18 cellular contexts compared by ENCODE assay signal in genomic region chr9:105932276-105932675, GRCh38.
"Had no signal": no experiment of that assay in that cellular context is flagged by ENCODE, and none has a peak within 500 bp of the region (broad histone marks: within the 10 kb centered on the region; RNA-seq: fewer than 3 reads in every experiment).

No MANE protein-coding gene starts in this region.

- H3K27ac ChIP-seq: left ventricle myocardium inferior, neutrophil, right atrium auricular region, sigmoid colon, skin epidermis, thyroid gland had no signal

- H3K27ac Mint-ChIP-seq: naive thymus-derived CD4-positive, alpha-beta T cell; stimulated activated naive B cell treated with anti-CD40 and anti-IgM and Interleukin-4, amounts not matched to agents 10 μg/mL and 1 μg/mL and 100 μg/mL, for 72 hours; stimulated activated naive CD8-positive, alpha-beta T cell treated with anti-CD3 and anti-CD28 coated beads, Interleukin-15, amount 100 ng/mL, for 72 hours; type B pancreatic cell had no signal

- H3K36me3 Mint-ChIP-seq: naive thymus-derived CD4-positive, alpha-beta T cell; stimulated activated naive B cell treated with anti-CD40 and anti-IgM and Interleukin-4, amounts not matched to agents 10 μg/mL and 1 μg/mL and 100 μg/mL, for 72 hours; type B pancreatic cell had no signal

- H3K4me3 Mint-ChIP-seq: naive thymus-derived CD4-positive, alpha-beta T cell; stimulated activated naive B cell treated with anti-CD40 and anti-IgM and Interleukin-4, amounts not matched to agents 10 μg/mL and 1 μg/mL and 100 μg/mL, for 72 hours; stimulated activated naive CD8-positive, alpha-beta T cell treated with anti-CD3 and anti-CD28 coated beads, Interleukin-15, amount 100 ng/mL, for 72 hours; type B pancreatic cell had no signal

- DNase-seq: cortex of kidney; effector memory CD4-positive, alpha-beta T cell; left cardiac atrium; left ventricle myocardium inferior; mesendoderm; naive thymus-derived CD4-positive, alpha-beta T cell; posterior cingulate gyrus; sigmoid colon; stimulated activated CD4-positive, alpha-beta T cell treated with anti-CD3 and anti-CD28 coated beads, Interleukin-2, amount 100 ng/mL, for 24 hours; stimulated activated CD4-positive, alpha-beta T cell treated with anti-CD3 and anti-CD28 coated beads, Interleukin-4, amount 100 ng/mL, for 4 hours; stimulated activated naive B cell treated with anti-CD40 and anti-IgM and Interleukin-4, amounts not matched to agents 10 μg/mL and 1 μg/mL and 100 μg/mL, for 72 hours; stimulated activated naive CD8-positive, alpha-beta T cell treated with anti-CD3 and anti-CD28 coated beads, Interleukin-15, amount 100 ng/mL, for 72 hours; thyroid gland had no signal

- H3K27me3 ChIP-seq: neutrophil, right atrium auricular region, sigmoid colon, thyroid gland had no signal

- ATAC-seq: esophagus mucosa; left cardiac atrium; naive thymus-derived CD4-positive, alpha-beta T cell; stimulated activated naive B cell treated with anti-CD40 and anti-IgM and Interleukin-4, amounts not matched to agents 10 μg/mL and 1 μg/mL and 100 μg/mL, for 72 hours; stimulated activated naive CD8-positive, alpha-beta T cell treated with anti-CD3 and anti-CD28 coated beads, Interleukin-15, amount 100 ng/mL, for 72 hours had no signal

- H3K27me3 Mint-ChIP-seq: stimulated activated naive B cell treated with anti-CD40 and anti-IgM and Interleukin-4, amounts not matched to agents 10 μg/mL and 1 μg/mL and 100 μg/mL, for 72 hours; stimulated activated naive CD8-positive, alpha-beta T cell treated with anti-CD3 and anti-CD28 coated beads, Interleukin-15, amount 100 ng/mL, for 72 hours; type B pancreatic cell had no signal

- H3K4me1 Mint-ChIP-seq: naive thymus-derived CD4-positive, alpha-beta T cell; stimulated activated naive B cell treated with anti-CD40 and anti-IgM and Interleukin-4, amounts not matched to agents 10 μg/mL and 1 μg/mL and 100 μg/mL, for 72 hours; stimulated activated naive CD8-positive, alpha-beta T cell treated with anti-CD3 and anti-CD28 coated beads, Interleukin-15, amount 100 ng/mL, for 72 hours had no signal
